In genomic region chr19:51549533-51550324, GRCh38 we compare ENCODE assay signal across 22 cellular contexts. TPM values are rescaled to one million over a fixed set of nuclear protein-coding genes. Genes with fewer than 3 reads are reported as not detected.
A peak's percentile ranks its signal among the peaks of the same experiment; 100 is the strongest.
DNase-seq lines count a peak whose midpoint lies in the region; ATAC-seq and TF ChIP-seq lines count a peak whose summit lies in the region.
"Had no signal": no experiment of that assay in that cellular context is flagged by ENCODE, and none has a peak within 500 bp of the region (broad histone marks: within the 10 kb centered on the region; RNA-seq: fewer than 3 reads in every experiment).

No MANE protein-coding gene starts in this region.

- no peak overlapping the region for H3K27ac ChIP-seq in right atrium auricular region
- H3K27ac ChIP-seq: right lobe of liver had no signal

- H3K9ac ChIP-seq in Loucy (ENCODE audit: low read depth, low read length, poor library complexity, severe bottlenecking): no peak overlapping the region

- peaks cover 17% of the 10 kb centered on the region for H3F3A ChIP-seq in Loucy (ENCODE audit: low read depth)

- H3K9me3 ChIP-seq in right atrium auricular region: no peaks in the 10 kb centered on the region
- H3K9me3 ChIP-seq in Loucy (ENCODE audit: insufficient read depth, low read depth, low read length): no peaks in the 10 kb centered on the region
- H3K9me3 ChIP-seq: right lobe of liver had no signal

- ATAC-seq in left cardiac atrium (no peak), HG02798 (IDR thresholded peaks at IDR 0.05; ENCODE audit: poor library complexity, unreplicated experiment) (no peak), GM21825 (IDR thresholded peaks at IDR 0.05; ENCODE audit: unreplicated experiment) (no peak)
- ATAC-seq: right lobe of liver had no signal

- H2AFZ ChIP-seq in Loucy (ENCODE audit: low read length): no peak overlapping the region

- intact Hi-C loops in left cardiac atrium (cut with DNase I): no loop called here

- DNase-seq in right atrium auricular region (ENCODE audit: low spot score) (peak; percentile 30), left cardiac atrium (no peak), inferior parietal cortex (ENCODE audit: extremely low spot score) (peak; percentile 17), SK-N-DZ (ENCODE audit: low spot score) (no peak)
- DNase-seq: activated CD4-positive, alpha-beta T cell treated with anti-CD3 and anti-CD28 coated beads for 1 hour; activated CD8-positive, alpha-beta memory T cell treated with anti-CD3 and anti-CD28 coated beads, Interleukin-2, amount 50 U/mL, for 4 hours; activated naive CD8-positive, alpha-beta T cell treated with anti-CD3 and anti-CD28 coated beads for 36 hours; caudate nucleus; GOT3; islet precursor cell; Karpas-422; NCI-H187 treated with DMSO at 0.1 percent for 48 hours; NCI-H2227 treated with DMSO at 0.1 percent for 48 hours; NCI-H69; right lobe of liver had no signal

- H3K4me1 ChIP-seq in right atrium auricular region (no peaks in the 10 kb centered on the region), Loucy (ENCODE audit: insufficient read depth, low read length, poor library complexity, severe bottlenecking) (peaks cover 66% of the 10 kb centered on the region)
- H3K4me1 ChIP-seq: right lobe of liver had no signal

- no peaks in the 10 kb centered on the region for H3K36me3 ChIP-seq in right atrium auricular region
- H3K36me3 ChIP-seq in Loucy (ENCODE audit: insufficient read depth, low read length): no peaks in the 10 kb centered on the region
- H3K36me3 ChIP-seq: right lobe of liver had no signal

- no peaks in the 10 kb centered on the region for H4K20me1 ChIP-seq in Loucy (ENCODE audit: insufficient read depth, low read length, poor library complexity, severe bottlenecking)

- no peaks in the 10 kb centered on the region for H3K79me2 ChIP-seq in Loucy (ENCODE audit: insufficient read depth, low read length)

- TF ChIP-seq CTCF in right atrium auricular region (IDR thresholded peaks at IDR 0.05) (no peak), Loucy (conservative IDR thresholded peaks at IDR 0.05; ENCODE audit: low read length) (no peak)

- H3K4me3 ChIP-seq in right atrium auricular region: no peak overlapping the region
- no peak overlapping the region for H3K4me3 ChIP-seq in Loucy (ENCODE audit: low read length, poor library complexity, severe bottlenecking)
- H3K4me3 ChIP-seq: right lobe of liver had no signal

- H3K4me2 ChIP-seq in Loucy (ENCODE audit: low read depth, low read length, poor library complexity, severe bottlenecking): peak overlapping the region; percentile 94

- no peaks in the 10 kb centered on the region for H3K9me2 ChIP-seq in Loucy (replicated peaks; ENCODE audit: low read depth, low read length)

- H3K27me3 ChIP-seq in right atrium auricular region (no peaks in the 10 kb centered on the region), Loucy (ENCODE audit: insufficient read depth, low read length, poor library complexity, severe bottlenecking) (no peaks in the 10 kb centered on the region)
- H3K27me3 ChIP-seq: right lobe of liver had no signal

RNA-seq across cellular contexts. Expression of gene SIGLEC6, which starts 18.3 kb away (rescaled TPM):
- total RNA-seq in right atrium auricular region (under 1 TPM; 0.16 to 0.44 TPM), left cardiac atrium (1 to 10 TPM in 1 of 2 donors, not detected in 1; 1.0 TPM)
- not detected in 2 replicates for polyA plus RNA-seq in SK-N-DZ (2014; cell fraction: cytosol; rRNA removed)
- polyA plus RNA-seq in SK-N-DZ (2014; cell fraction: nucleus; rRNA removed): not detected in 2 replicates
- total RNA-seq: activated naive CD8-positive, alpha-beta T cell treated with anti-CD3 and anti-CD28 coated beads for 36 hours; astrocyte; HT1080; right lobe of liver had no signal
- polyA plus RNA-seq: AG04450, neural cell had no signal

RNA-seq across cellular contexts. Expression of gene ZNF175, which starts 21.4 kb away (rescaled TPM):
- total RNA-seq in right atrium auricular region (1 to 10 TPM; 3.0 to 4.6 TPM), left cardiac atrium (10 to 100 TPM in 1 of 2 donors, 1 to 10 TPM in 1; 9.6 to 10.8 TPM)
- polyA plus RNA-seq in SK-N-DZ (2014; cell fraction: cytosol; rRNA removed): 2.9 and 5.4 TPM in 2 replicates
- 3.5 and 5.9 TPM in 2 replicates for polyA plus RNA-seq in SK-N-DZ (2014; cell fraction: nucleus; rRNA removed)

RNA-seq across cellular contexts. Expression of gene SIGLEC12, which starts 48.1 kb away (rescaled TPM):
- total RNA-seq in right atrium auricular region (not detected), left cardiac atrium (1 to 10 TPM in 1 of 2 donors, not detected in 1; 1.1 TPM)
- not detected in 2 replicates for polyA plus RNA-seq in SK-N-DZ (2014; cell fraction: cytosol; rRNA removed)
- polyA plus RNA-seq in SK-N-DZ (2014; cell fraction: nucleus; rRNA removed): not detected in 2 replicates
- total RNA-seq: astrocyte, HT1080 had no signal
- polyA plus RNA-seq: AG04450, neural cell had no signal

Comparison
In these comparisons a context has a peak if more than half of its experiments do, and no peak if none do; other contexts are left out.
1. DNase-seq: peak in right atrium auricular region (single experiment) and inferior parietal cortex (single experiment); none in left cardiac atrium (single experiment) and SK-N-DZ (single experiment).